In the genomic region with DNA sequence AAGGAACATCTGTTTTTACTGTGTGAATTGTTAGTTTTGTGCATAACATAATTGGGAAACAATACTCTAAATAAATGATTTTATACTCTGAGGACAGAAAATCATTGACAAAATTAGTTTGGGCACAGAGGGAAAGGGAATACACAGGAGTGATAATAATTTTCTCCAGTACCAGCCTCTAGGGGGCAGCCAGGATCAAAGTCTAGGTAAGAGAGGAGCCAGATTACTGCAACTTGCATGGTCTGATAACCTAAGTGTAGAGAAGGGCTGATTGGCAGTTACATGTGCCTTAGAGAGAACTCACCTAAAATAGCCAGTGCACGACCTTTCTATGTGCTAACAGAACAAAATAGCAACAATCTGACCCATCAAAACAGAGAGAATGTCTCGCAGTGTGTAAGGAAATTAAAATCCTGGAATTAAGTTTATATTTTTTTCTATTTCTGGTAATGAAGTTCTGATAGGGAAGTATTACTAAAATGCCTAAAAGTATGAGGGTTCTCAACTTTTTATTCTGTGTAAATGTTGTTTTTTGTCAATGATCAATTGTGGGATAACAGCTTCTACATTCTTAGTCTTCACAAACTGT, we compare ENCODE assay signal across 8 cellular contexts.
DNase-seq lines count a peak whose midpoint lies in the region; ATAC-seq and TF ChIP-seq lines count a peak whose summit lies in the region.

No MANE protein-coding gene starts in this region.

- H3K36me3 ChIP-seq in GM06990 (ENCODE audit: control insufficient read depth, insufficient read depth, low read length) = no peaks in the 10 kb centered on the region

- TF ChIP-seq CTCF in 22Rv1 (IDR thresholded peaks at IDR 0.05) = peak; percentile 89
- TF ChIP-seq CTCF in GM06990 (IDR thresholded peaks at IDR 0.05; ENCODE audit: insufficient read depth, low read length, poor library complexity, severe bottlenecking) = peak; percentile 76
- peak; percentile 72 for TF ChIP-seq CTCF in foreskin keratinocyte (conservative IDR thresholded peaks at IDR 0.05)

- DNase-seq in GM06990 (ENCODE audit: extremely low read depth, insufficient read length) = peak; percentile 16
- DNase-seq in NCI-H82 (lab: John Stamatoyannopoulos, UW) = peak; percentile 83
- peak; percentile 23 for DNase-seq in activated T-cell treated with anti-CD3 and anti-CD28 coated beads, Interleukin-2, amount 50 U/mL, for 1 hour
- DNase-seq in foreskin keratinocyte = peak; percentile 10 to 44
- peak; percentile 66 for DNase-seq in pons (ENCODE audit: low spot score)

- no peak overlapping the region for H3K4me3 ChIP-seq in GM06990 (replicated peaks; ENCODE audit: low read depth, low read length)

- H3K27ac ChIP-seq in 22Rv1 = no peak overlapping the region
- H3K27ac ChIP-seq in foreskin keratinocyte = no peak overlapping the region

- no peaks in the 10 kb centered on the region for H3K4me1 ChIP-seq in foreskin keratinocyte

- ATAC-seq in HG03095 (IDR thresholded peaks at IDR 0.05; ENCODE audit: unreplicated experiment) = peak; percentile 63
- ATAC-seq in foreskin keratinocyte = peak; percentile 82
- no peak for ATAC-seq in HG03457 (IDR thresholded peaks at IDR 0.05; ENCODE audit: unreplicated experiment)

- H3K27me3 ChIP-seq in GM06990 (replicated peaks; ENCODE audit: control insufficient read depth, insufficient read depth, low read length) (no peaks in the 10 kb centered on the region), foreskin keratinocyte (peaks cover 2% of the 10 kb centered on the region)

Comparison
In these comparisons a context has a peak if more than half of its experiments do, and no peak if none do; other contexts are left out.
1. DNase-seq: peak in every context shown above with its lines; median percentile 83 in NCI-H82; 66 in pons; 27 in foreskin keratinocyte; 23 in activated T-cell treated with anti-CD3 and anti-CD28 coated beads, Interleukin-2, amount 50 U/mL, for 1 hour; 16 in GM06990.